6 cellular contexts compared by ENCODE assay signal in the genomic region with DNA sequence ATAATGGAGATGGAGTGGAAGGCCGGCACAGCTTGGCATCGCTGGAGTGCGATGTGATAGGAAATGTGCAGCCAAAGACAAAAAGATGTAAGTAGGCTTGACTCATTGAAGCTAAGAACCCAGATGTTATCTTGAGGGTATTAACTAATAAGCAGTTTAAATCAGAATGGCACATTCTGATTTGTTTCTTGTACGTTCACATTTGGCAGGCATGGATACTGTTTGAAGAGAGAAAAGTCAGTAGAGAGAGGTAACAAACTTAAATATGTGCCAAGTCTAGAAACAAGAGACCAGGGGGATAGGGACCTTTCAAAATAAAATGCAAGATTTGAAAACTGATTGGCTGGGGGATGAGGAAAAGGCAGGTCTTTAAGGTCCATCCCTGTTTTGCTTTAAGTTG. TPM values are rescaled to one million over a fixed set of nuclear protein-coding genes. Genes with fewer than 3 reads are reported as not detected.
"Had no signal": no experiment of that assay in that cellular context is flagged by ENCODE, and none has a peak within 500 bp of the region (broad histone marks: within the 10 kb centered on the region; RNA-seq: fewer than 3 reads in every experiment).

No MANE protein-coding gene starts in this region.

RNA-seq across cellular contexts. Expression of a gene that starts 51.0 kb away (rescaled TPM):
- total RNA-seq: HepG2, HT-29, HT1080, IMR-90, K562 had no signal
- polyA plus RNA-seq: HepG2, IgD-negative memory B cell, IMR-90, K562 had no signal
